In genomic region chr10:60542691-60543090, GRCh38 we compare ENCODE assay signal across 23 cellular contexts.
"Had no signal": no experiment of that assay in that cellular context is flagged by ENCODE, and none has a peak within 500 bp of the region (broad histone marks: within the 10 kb centered on the region; RNA-seq: fewer than 3 reads in every experiment).

No MANE protein-coding gene starts in this region.

- FAIRE-seq: endometrium, kidney had no signal

- H3K36me3 Mint-ChIP-seq: neural progenitor cell had no signal

- H3K4me1 Mint-ChIP-seq: nephron had no signal

- H3K79me2 ChIP-seq: parathyroid adenoma had no signal

- H3K27ac ChIP-seq: gastrocnemius medialis, neural progenitor cell, parathyroid adenoma, right lobe of liver, stomach, thyroid gland had no signal

- H3K4me3 ChIP-seq: gastrocnemius medialis, neural progenitor cell, right lobe of liver, smooth muscle cell, stomach, thyroid gland had no signal

- H3K36me3 ChIP-seq: gastrocnemius medialis, neural progenitor cell, right lobe of liver, stomach, thyroid gland had no signal

- H3K4me1 ChIP-seq: parathyroid adenoma, right lobe of liver, stomach had no signal

- H3K9ac ChIP-seq: neural progenitor cell, parathyroid adenoma had no signal

- DNase-seq: cortex of kidney; effector memory CD8-positive, alpha-beta T cell; gastrocnemius medialis; head of caudate nucleus; kidney; midbrain; naive thymus-derived CD4-positive, alpha-beta T cell; right lobe of liver; stimulated activated CD4-positive, alpha-beta T cell treated with anti-CD3 and anti-CD28 coated beads, Interleukin-12 subunit alpha, Interleukin-12 subunit beta, amount 100 ng/mL, for 4 hours; stimulated activated CD4-positive, alpha-beta T cell treated with anti-CD3 and anti-CD28 coated beads, Interleukin-1b, Interleukin-23, amount 100 ng/mL, for 48 hours; stimulated activated CD4-positive, alpha-beta T cell treated with anti-CD3 and anti-CD28 coated beads, Interleukin-4, amount 100 ng/mL, for 1 hour; stimulated activated CD8-positive, alpha-beta memory T cell treated with anti-CD3 and anti-CD28 coated beads, Interleukin-4, amount 100 ng/mL, for 48 hours; stimulated activated naive CD4-positive, alpha-beta T cell treated with Interleukin-2 at 50 U/mL for 16 hours; stomach; thyroid gland; trophoblast cell had no signal

- H2AFZ ChIP-seq: neural progenitor cell, parathyroid adenoma had no signal

- H3K27me3 ChIP-seq: gastrocnemius medialis, neural progenitor cell, right lobe of liver, stomach, thyroid gland had no signal

- H3K27me3 Mint-ChIP-seq: effector memory CD8-positive, alpha-beta T cell; naive thymus-derived CD4-positive, alpha-beta T cell; progenitor cell of endocrine pancreas had no signal

- ATAC-seq: effector memory CD8-positive, alpha-beta T cell; gastrocnemius medialis; left lobe of liver; naive thymus-derived CD4-positive, alpha-beta T cell; right lobe of liver had no signal

- H3K4me2 ChIP-seq: neural progenitor cell, smooth muscle cell had no signal

- H3K9me3 Mint-ChIP-seq: effector memory CD8-positive, alpha-beta T cell; naive thymus-derived CD4-positive, alpha-beta T cell; nephron; neural progenitor cell had no signal

- H3K9me3 ChIP-seq: gastrocnemius medialis, right lobe of liver, stomach, thyroid gland had no signal

- H3K27ac Mint-ChIP-seq: effector memory CD8-positive, alpha-beta T cell; naive thymus-derived CD4-positive, alpha-beta T cell; nephron; neural progenitor cell; progenitor cell of endocrine pancreas had no signal

- H3K4me3 Mint-ChIP-seq: effector memory CD8-positive, alpha-beta T cell; naive thymus-derived CD4-positive, alpha-beta T cell; nephron; neural progenitor cell had no signal
